In genomic region chr6:111888928-111889696, GRCh38 we compare ENCODE assay signal across 8 cellular contexts. TPM values are rescaled to one million over a fixed set of nuclear protein-coding genes. Genes with fewer than 3 reads are reported as not detected.
DNase-seq lines count a peak whose midpoint lies in the region; ATAC-seq, FAIRE-seq and TF ChIP-seq lines count a peak whose summit lies in the region.

No MANE protein-coding gene starts in this region.

- no peaks in the 10 kb centered on the region for H3K9me3 ChIP-seq in liver (ENCODE audit: control insufficient read depth in 4 of 4, low read length in 3 of 4)
- H3K9me3 ChIP-seq in HepG2 (ENCODE audit: low read length), result no peaks in the 10 kb centered on the region
- no peaks in the 10 kb centered on the region for H3K9me3 ChIP-seq in mesenchymal stem cell (ENCODE audit: control insufficient read depth, low read length)
- H3K9me3 ChIP-seq in aorta (ENCODE audit: control insufficient read depth, low read length), result no peaks in the 10 kb centered on the region

- H3K79me2 ChIP-seq in HepG2 (ENCODE audit: insufficient read depth, low read length), result no peaks in the 10 kb centered on the region

- H3K79me1 ChIP-seq in mesenchymal stem cell (replicated peaks; ENCODE audit: low read length, poor library complexity, severe bottlenecking), result no peaks in the 10 kb centered on the region

- no peak overlapping the region for H2AFZ ChIP-seq in HepG2 (ENCODE audit: low read length)
- H2AFZ ChIP-seq in mesenchymal stem cell (ENCODE audit: low read depth, low read length), result no peak overlapping the region

- in situ Hi-C loops in HepG2 (cut with HindIII; ENCODE audit: extremely low pct_ligation_motif_present, low pct_unique_long_range_greater_than_20kb), result no loop called here

- H3K27me3 ChIP-seq in liver (ENCODE audit: control insufficient read depth in 4 of 4, insufficient read depth in 4 of 4, low read length in 3 of 4), result no peaks in the 10 kb centered on the region
- peaks cover 0 to 3% of the 10 kb centered on the region in 2 experiments; a peak in 1 of 5 replicates for H3K27me3 ChIP-seq in HepG2 (ENCODE audit: control insufficient read depth in 1 of 2, insufficient read depth in 2 of 2, low read length in 2 of 2)
- no peaks in the 10 kb centered on the region for H3K27me3 ChIP-seq in mesenchymal stem cell (ENCODE audit: control insufficient read depth in 1 of 2, insufficient read depth in 1 of 2, low read length in 2 of 2)
- H3K27me3 ChIP-seq in aorta (ENCODE audit: control insufficient read depth in 1 of 2, insufficient read depth in 2 of 2, low read length in 1 of 2), result no peaks in the 10 kb centered on the region

- H3K27ac ChIP-seq in liver (ENCODE audit: low read depth in 1 of 2, low read length in 2 of 2) (no peak overlapping the region), HepG2 (ENCODE audit: extremely low read length, insufficient read depth, low read length) (no peak overlapping the region), mesenchymal stem cell (ENCODE audit: low read length, poor library complexity, severe bottlenecking) (no peak overlapping the region), aorta (ENCODE audit: low read depth in 1 of 2, low read length in 2 of 2) (no peak overlapping the region)

- no peaks in the 10 kb centered on the region for H3K4me1 ChIP-seq in liver (ENCODE audit: control insufficient read depth in 4 of 4, insufficient read depth in 4 of 4, low read length in 3 of 4)
- no peaks in the 10 kb centered on the region for H3K4me1 ChIP-seq in HepG2 (ENCODE audit: insufficient read depth, low read length)
- no peaks in the 10 kb centered on the region for H3K4me1 ChIP-seq in mesenchymal stem cell (ENCODE audit: control insufficient read depth, insufficient read depth, low read depth, low read length)
- H3K4me1 ChIP-seq in aorta (ENCODE audit: control insufficient read depth in 1 of 2, insufficient read depth in 2 of 2, low read length in 2 of 2), result peaks cover 0 to 2% of the 10 kb centered on the region in 2 donors

- H3K36me3 ChIP-seq in liver (ENCODE audit: control insufficient read depth in 4 of 4, insufficient read depth in 3 of 4, low read depth in 1 of 4, low read length in 3 of 4) (no peaks in the 10 kb centered on the region), HepG2 (replicated peaks in 1 of 2; ENCODE audit: control insufficient read depth in 1 of 2, insufficient read depth in 2 of 2, low read length in 2 of 2) (no peaks in the 10 kb centered on the region), mesenchymal stem cell (ENCODE audit: control insufficient read depth in 1 of 2, insufficient read depth in 2 of 2, low read depth in 1 of 2, low read length in 2 of 2) (no peaks in the 10 kb centered on the region), aorta (ENCODE audit: control insufficient read depth in 1 of 2, insufficient read depth in 2 of 2, low read length in 1 of 2) (no peaks in the 10 kb centered on the region)

- CTCF ChIA-PET in HepG2 (lab: Yijun Ruan, JAX; ENCODE audit: low intra/inter-chr PET ratio, low total read pairs), result no interaction called here

- TF ChIP-seq RAD21 in liver (IDR thresholded peaks at IDR 0.05), result no peak
- no peak for TF ChIP-seq RAD21 in HepG2 (CRISPR knock-in tag; IDR thresholded peaks at IDR 0.05)

- DNase-seq in HepG2 (ENCODE audit: low spot score) (no peak), ecto neural progenitor cell (ENCODE audit: low spot score) (peak; percentile 81), mesenchymal stem cell (peak; percentile 41), aorta (no peak), DMS53 treated with DMSO at 0.1 percent for 48 hours (lab: John Stamatoyannopoulos, UW; ENCODE audit: unreplicated experiment) (no peak), NCI-H187 treated with DMSO at 0.1 percent for 48 hours (lab: John Stamatoyannopoulos, UW) (no peak)

- no peak overlapping the region for H3K23ac ChIP-seq in mesenchymal stem cell (ENCODE audit: low read length in 2 of 2)

- H3K18ac ChIP-seq in mesenchymal stem cell (ENCODE audit: low read depth in 1 of 2, low read length in 2 of 2), result no peak overlapping the region

- H4K91ac ChIP-seq in mesenchymal stem cell (ENCODE audit: low read length), result no peak overlapping the region

- TF ChIP-seq CTCF in liver (IDR thresholded peaks at IDR 0.05; ENCODE audit: low read depth, low read length, missing input control), result no peak
- TF ChIP-seq CTCF in HepG2 (CRISPR knock-in tag; IDR thresholded peaks at IDR 0.05), result no peak

- no peak overlapping the region for H2BK120ac ChIP-seq in mesenchymal stem cell (ENCODE audit: low read depth, low read length)

- BruUV-seq in HepG2 (replicated peaks; lab: Mats Ljungman, UMichigan), result no TSS peak

- no peaks in the 10 kb centered on the region for H4K20me1 ChIP-seq in HepG2 (ENCODE audit: insufficient read depth, low read length)

- H4K8ac ChIP-seq in mesenchymal stem cell (ENCODE audit: low read length), result peak overlapping the region; percentile 54

- no peak for TF ChIP-seq POLR2A in HepG2 (IDR thresholded peaks at IDR 0.05; ENCODE audit: insufficient read depth in 1 of 2, low read depth in 2 of 2, low read length in 2 of 2)

- no peak overlapping the region for H3K4me2 ChIP-seq in HepG2 (ENCODE audit: low read depth, low read length)
- peak overlapping the region; percentile 38 for H3K4me2 ChIP-seq in mesenchymal stem cell (ENCODE audit: low read length, poor library complexity, severe bottlenecking)

- H3K4ac ChIP-seq in mesenchymal stem cell (ENCODE audit: low read depth in 1 of 2, low read length in 2 of 2), result no peak overlapping the region

- H2BK15ac ChIP-seq in mesenchymal stem cell (ENCODE audit: low read depth, poor library complexity, severe bottlenecking), result no peak overlapping the region

- POLR2A ChIA-PET in HepG2 (lab: Yijun Ruan, JAX), result no interaction called here

- H3K9ac ChIP-seq in liver (ENCODE audit: low read depth in 1 of 2, low read length in 2 of 2), result no peak overlapping the region
- no peak overlapping the region for H3K9ac ChIP-seq in HepG2 (ENCODE audit: insufficient read depth, low read depth, low read length)
- H3K9ac ChIP-seq in mesenchymal stem cell (ENCODE audit: low read length), result peak overlapping the region; percentile 79

- WGBS in liver, result 23% methylated on average over 10 of the region's 10 CpGs
- 16% methylated on average over 10 of the region's 10 CpGs for WGBS in HepG2 (ENCODE audit: low lambda C conversion rate)
- 29% methylated on average over 10 of the region's 10 CpGs for WGBS in mesenchymal stem cell
- 17 to 21% methylated on average over 10 of the region's 10 CpGs for WGBS in aorta, 2 donors

- no peak for TF ChIP-seq EP300 in HepG2 (IDR thresholded peaks at IDR 0.05; ENCODE audit: low read depth in 2 of 2, low read length in 2 of 2)
- TF ChIP-seq EP300 in HepG2 (CRISPR knock-in tag; IDR thresholded peaks at IDR 0.05; ENCODE audit: borderline replicate concordance), result no peak

- no peak overlapping the region for H3K4me3 ChIP-seq in liver (ENCODE audit: low read depth in 1 of 3, low read length in 3 of 3)
- no peak overlapping the region for H3K4me3 ChIP-seq in HepG2 (replicated peaks in 1 of 3; ENCODE audit: insufficient read depth in 1 of 3, low read depth in 2 of 3, low read length in 3 of 3)
- peak overlapping the region in 1 of 2 experiments; percentile 78 for H3K4me3 ChIP-seq in mesenchymal stem cell (ENCODE audit: insufficient read depth in 1 of 2, low read depth in 1 of 2, low read length in 2 of 2)
- H3K4me3 ChIP-seq in aorta (ENCODE audit: low read length in 2 of 2), result no peak overlapping the region

- no peak for FAIRE-seq in HepG2 (lab: Jason Lieb, UNC)

- no peak overlapping the region for H3K14ac ChIP-seq in mesenchymal stem cell (ENCODE audit: low read length in 2 of 2)

- H2AK5ac ChIP-seq in mesenchymal stem cell (ENCODE audit: low read length, severe bottlenecking), result no peak overlapping the region

- no peak for ATAC-seq in HepG2
- peak; percentile 76 for ATAC-seq in aorta (ENCODE audit: low FRiP score)
- no peak for ATAC-seq in HG03521 (IDR thresholded peaks at IDR 0.05; ENCODE audit: unreplicated experiment)

- intact Hi-C loops in HepG2 (cut with micrococcal nuclease; ENCODE audit: unreplicated experiment), result no loop called here
- intact Hi-C loops in aorta (cut with DNase I), result no loop called here

- H2BK5ac ChIP-seq in mesenchymal stem cell (ENCODE audit: low read depth, low read length, poor library complexity, severe bottlenecking), result no peak overlapping the region

- no peak overlapping the region for H2BK12ac ChIP-seq in mesenchymal stem cell (ENCODE audit: low read length in 2 of 2)

TF ChIP-seq in liver, 16 proteins besides CTCF, POLR2A, EP300 and RAD21:
- TF ChIP-seq NR2F2 (IDR thresholded peaks at IDR 0.05) (peak; percentile 5), FOXA1 (IDR thresholded peaks at IDR 0.05) (no peak)

TF ChIP-seq in HepG2, 621 proteins besides CTCF, POLR2A, EP300 and RAD21 (continues in another document):
- TF ChIP-seq ARNTL (CRISPR knock-in tag; IDR thresholded peaks at IDR 0.05) (no peak), PTBP1 (IDR thresholded peaks at IDR 0.05; ENCODE audit: low read depth, low read length, poor library complexity, severe bottlenecking) (no peak)

RNA-seq across cellular contexts. Expression of gene FYN, which starts 15.9 kb away (rescaled TPM):
- total RNA-seq in liver (10 to 100 TPM; 12.3 to 27.0 TPM), HepG2 (2016; rRNA removed; fragmentation: Illumina TruSeq; extraction: Trizol) (14.6 and 15.5 TPM in 2 replicates), aorta (100 to 1,000 TPM; 100 to 162 TPM)
- polyA plus RNA-seq in liver (10 to 100 TPM; 11.2 to 28.3 TPM), HepG2 (2011; rRNA removed) (22.6 and 24.6 TPM in 2 replicates), aorta (10 to 100 TPM; 31.7 to 32.5 TPM)
- 3.6 and 4.1 TPM in 2 replicates for total RNA-seq in HepG2 (2016; cell fraction: cytosol; rRNA removed; fragmentation: Illumina TruSeq; extraction: Trizol; ENCODE audit: low read depth)
- total RNA-seq in HepG2 (2016; cell fraction: insoluble cytoplasmic fraction; rRNA removed; fragmentation: Illumina TruSeq; extraction: Trizol), result 13.7 and 16.0 TPM in 2 replicates
- total RNA-seq in HepG2 (2016; cell fraction: membrane; rRNA removed; fragmentation: Illumina TruSeq; extraction: Trizol), result 11.6 and 12.0 TPM in 2 replicates
- total RNA-seq in HepG2 (2016; cell fraction: nucleus; rRNA removed; fragmentation: Illumina TruSeq; extraction: Trizol), result 17.8 and 19.2 TPM in 2 replicates
- 16.8 and 28.6 TPM in 2 replicates for polyA plus RNA-seq in HepG2 (2011; cell fraction: cytosol; rRNA removed)
- polyA plus RNA-seq in HepG2 (2011; cell fraction: nucleus; rRNA removed), result 31.3 and 40.2 TPM in 2 replicates
- 22.4 and 23.4 TPM in 2 replicates for polyA plus RNA-seq in HepG2 (2012)
- 3.4 and 3.5 TPM in 2 replicates for polyA plus RNA-seq in HepG2 (2016; cell fraction: cytosol; fragmentation: Illumina TruSeq; extraction: Trizol; ENCODE audit: low read depth)
- 18.8 and 20.1 TPM in 2 replicates for polyA plus RNA-seq in HepG2 (2016; cell fraction: insoluble cytoplasmic fraction; fragmentation: Illumina TruSeq; extraction: Trizol; ENCODE audit: low read depth)
- 10.6 and 11.8 TPM in 2 replicates for polyA plus RNA-seq in HepG2 (2016; cell fraction: membrane; fragmentation: Illumina TruSeq; extraction: Trizol; ENCODE audit: low read depth)
- 17.9 and 20.2 TPM in 2 replicates for polyA plus RNA-seq in HepG2 (2016; cell fraction: nucleus; fragmentation: Illumina TruSeq; extraction: Trizol; ENCODE audit: insufficient read depth, low read depth)
- polyA minus RNA-seq in HepG2 (2011; rRNA and poly(A)+ RNA removed; ENCODE audit: low replicate concordance), result 37.8 and 75.6 TPM in 2 replicates
- 19.1 and 20.6 TPM in 2 replicates for polyA minus RNA-seq in HepG2 (2011; cell fraction: cytosol; rRNA and poly(A)+ RNA removed)
- polyA minus RNA-seq in HepG2 (2011; cell fraction: nucleus; rRNA and poly(A)+ RNA removed), result 45.1 and 62.6 TPM in 2 replicates
- 44.0 TPM for polyA plus RNA-seq in mesenchymal stem cell (2013, experiment 1 of 2)
- polyA plus RNA-seq in mesenchymal stem cell (2013, experiment 2 of 2), result 45.8 TPM

Comparison
In these comparisons a context has a peak if more than half of its experiments do, and no peak if none do; other contexts are left out.
1. DNase-seq: peak in ecto neural progenitor cell (single experiment) and mesenchymal stem cell (single experiment); none in HepG2 (single experiment), aorta (0 of 2), DMS53 treated with DMSO at 0.1 percent for 48 hours (single experiment) and NCI-H187 treated with DMSO at 0.1 percent for 48 hours (single experiment).